Comparison of ENCODE assay signal across 1 cellular context in genomic region chr1:151720974-151721787, GRCh38.
TF ChIP-seq lines count a peak whose summit lies in the region.

Gene RIIAD1, plus strand, starts transcription at chr1:151721522. Its CDS starts 15 bp downstream, at chr1:151721537.

TF ChIP-seq in HCT116, 20 proteins besides CTCF, POLR2A, EP300 and RAD21 (continued from another document):
- TF ChIP-seq REST (IDR thresholded peaks at IDR 0.05; ENCODE audit: low read depth) (no peak), ELF1 (IDR thresholded peaks at IDR 0.05; ENCODE audit: borderline replicate concordance, low read depth) (no peak), SIN3A (IDR thresholded peaks at IDR 0.05; ENCODE audit: low read depth) (no peak), CBX3 (IDR thresholded peaks at IDR 0.05; ENCODE audit: low read depth) (no peak), SRF (IDR thresholded peaks at IDR 0.05; ENCODE audit: low read depth) (no peak), JUND (IDR thresholded peaks at IDR 0.05) (no peak), EZH2 (IDR thresholded peaks at IDR 0.05) (no peak), SP1 (IDR thresholded peaks at IDR 0.05; ENCODE audit: low read depth) (no peak)
- TF ChIP-seq, protein P1, sequence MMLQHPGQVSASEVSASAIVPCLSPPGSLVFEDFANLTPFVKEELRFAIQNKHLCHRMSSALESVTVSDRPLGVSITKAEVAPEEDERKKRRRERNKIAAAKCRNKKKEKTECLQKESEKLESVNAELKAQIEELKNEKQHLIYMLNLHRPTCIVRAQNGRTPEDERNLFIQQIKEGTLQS (IDR thresholded peaks at IDR 0.05) = no peak
